ENCODE assay signal across 12 cellular contexts in genomic region chr1:31664528-31664927, GRCh38. TPM values are rescaled to one million over a fixed set of nuclear protein-coding genes. Genes with fewer than 3 reads are reported as not detected.
DNase-seq lines count a peak whose midpoint lies in the region; TF ChIP-seq lines count a peak whose summit lies in the region.
"Had no signal": no experiment of that assay in that cellular context is flagged by ENCODE, and none has a peak within 500 bp of the region (broad histone marks: within the 10 kb centered on the region; RNA-seq: fewer than 3 reads in every experiment).

No MANE protein-coding gene starts in this region.

- H3K79me2 ChIP-seq in osteoblast (ENCODE audit: insufficient read depth, low read length) = no peaks in the 10 kb centered on the region

- peak; percentile 52 for DNase-seq in H7
- peak in 1 of 2 experiments; percentile 15 for DNase-seq in SJSA1 (ENCODE audit: low read depth in 1 of 2, low spot score in 2 of 2)
- peak; percentile 58 for DNase-seq in osteoblast (ENCODE audit: insufficient read length, low spot score, missing footprints)
- DNase-seq in foreskin fibroblast = no peak
- no peak for DNase-seq in cerebellum (ENCODE audit: low spot score)
- DNase-seq in RPMI8226 = no peak
- no peak for DNase-seq in occipital lobe (lab: John Stamatoyannopoulos, UW)
- DNase-seq: GF-D8 had no signal

- H3K27ac ChIP-seq in SJSA1 (peak overlapping the region; percentile 57), osteoblast (ENCODE audit: low read depth, low read length) (no peak overlapping the region)

- no peak overlapping the region for H2AFZ ChIP-seq in osteoblast (ENCODE audit: low read length)

- TF ChIP-seq CTCF in osteoblast (IDR thresholded peaks at IDR 0.05; ENCODE audit: extremely low read depth, low read depth, low read length) = no peak
- no peak for TF ChIP-seq CTCF in foreskin fibroblast (IDR thresholded peaks at IDR 0.05; ENCODE audit: low read depth, low read length)

- no peak overlapping the region for H3K4me2 ChIP-seq in osteoblast (ENCODE audit: insufficient read depth, low read length)

- peaks cover 37% of the 10 kb centered on the region for H3K4me1 ChIP-seq in SJSA1 (replicated peaks)
- H3K4me1 ChIP-seq in osteoblast (ENCODE audit: insufficient read depth, low read length) = peaks cover 3% of the 10 kb centered on the region
- H3K4me1 ChIP-seq: Caco-2 had no signal

- peaks cover 4% of the 10 kb centered on the region for H4K20me1 ChIP-seq in osteoblast (ENCODE audit: insufficient read depth, low read length)

- H3K4me3 ChIP-seq in H7 (ENCODE audit: insufficient read depth, low read depth, low read length) (no peak overlapping the region), SJSA1 (no peak overlapping the region), osteoblast (ENCODE audit: insufficient read depth, low read length) (no peak overlapping the region), foreskin fibroblast (ENCODE audit: low read depth in 1 of 2, low read length in 2 of 2) (no peak overlapping the region)

- H3K27me3 ChIP-seq in H7 (ENCODE audit: control insufficient read depth, insufficient read depth, low read length) = no peaks in the 10 kb centered on the region
- H3K27me3 ChIP-seq in SJSA1 (replicated peaks) = no peaks in the 10 kb centered on the region
- no peaks in the 10 kb centered on the region for H3K27me3 ChIP-seq in osteoblast (ENCODE audit: insufficient read depth, low read length)
- H3K27me3 ChIP-seq: BE2C had no signal

- no peaks in the 10 kb centered on the region for H3K9me3 ChIP-seq in SJSA1 (replicated peaks)
- no peaks in the 10 kb centered on the region for H3K9me3 ChIP-seq in osteoblast (ENCODE audit: low read depth, low read length)
- H3K9me3 ChIP-seq: BE2C, Caco-2 had no signal

- H3K36me3 ChIP-seq in H7 (replicated peaks; ENCODE audit: control insufficient read depth, insufficient read depth, low read length) = no peaks in the 10 kb centered on the region
- peaks cover 90% of the 10 kb centered on the region for H3K36me3 ChIP-seq in SJSA1
- peaks cover 74% of the 10 kb centered on the region for H3K36me3 ChIP-seq in osteoblast (ENCODE audit: insufficient read depth, low read length)
- H3K36me3 ChIP-seq: BE2C had no signal

RNA-seq across cellular contexts. Expression of gene PEF1, which starts 19.9 kb away (rescaled TPM):
- 95.7 and 129 TPM in 2 replicates for total RNA-seq in H7 (2014; rRNA removed; shearing (Covaris generic))
- total RNA-seq in SJSA1 (2014; rRNA removed; shearing (Covaris generic)) = 68.6 and 76.2 TPM in 2 replicates
- total RNA-seq in osteoblast (75.7 and 86.5 TPM in 2 replicates), cerebellum (29.2 TPM), occipital lobe (53.5 TPM)

RNA-seq across cellular contexts. Expression of gene COL16A1, which starts 39.3 kb away (rescaled TPM):
- 10.3 and 13.8 TPM in 2 replicates for total RNA-seq in H7 (2014; rRNA removed; shearing (Covaris generic))
- total RNA-seq in SJSA1 (2014; rRNA removed; shearing (Covaris generic)) = 365 and 404 TPM in 2 replicates
- total RNA-seq in osteoblast (158 and 197 TPM in 2 replicates), cerebellum (9.3 TPM), occipital lobe (5.8 TPM)

RNA-seq across cellular contexts. Expression of gene HCRTR1, which starts 47.0 kb away (rescaled TPM):
- not detected in 2 replicates for total RNA-seq in H7 (2014; rRNA removed; shearing (Covaris generic))
- total RNA-seq in SJSA1 (2014; rRNA removed; shearing (Covaris generic)) = not detected in 2 replicates
- not detected in 2 replicates for total RNA-seq in osteoblast
- total RNA-seq in cerebellum = 0.64 TPM
- 1.1 TPM for total RNA-seq in occipital lobe
- total RNA-seq: Caco-2; CD8-positive, alpha-beta memory T cell; HT1080 had no signal

Comparison
In these comparisons a context has a peak if more than half of its experiments do, and no peak if none do; other contexts are left out.
1. DNase-seq: peak in H7 (single experiment) and osteoblast (single experiment); none in foreskin fibroblast (0 of 2), cerebellum (single experiment), RPMI8226 (single experiment) and occipital lobe (single experiment).
2. RNA of gene COL16A1, which starts 39.3 kb away (total RNA-seq): 365 to 404 TPM in SJSA1 and 158 to 197 TPM in osteoblast; 10.3 to 13.8 TPM in H7, 9.3 TPM in cerebellum (single experiment) and 5.8 TPM in occipital lobe (single experiment); every median in the first group is over 10 times any median in the second.